Comparison of ENCODE assay signal across 15 cellular contexts in genomic region chr3:152083058-152083457, GRCh38.
DNase-seq lines count a peak whose midpoint lies in the region; ATAC-seq and TF ChIP-seq lines count a peak whose summit lies in the region.
"Had no signal": no experiment of that assay in that cellular context is flagged by ENCODE, and none has a peak within 500 bp of the region (broad histone marks: within the 10 kb centered on the region; RNA-seq: fewer than 3 reads in every experiment).

No MANE protein-coding gene starts in this region.

- TF ChIP-seq CTCF in HCT116 (IDR thresholded peaks at IDR 0.05 in 2 of 3, conservative IDR thresholded peaks at IDR 0.05 in 1 of 3; ENCODE audit: borderline replicate concordance in 1 of 3, insufficient read depth in 1 of 3, low read depth in 2 of 3, low read length in 2 of 3) (no peak), neural cell (IDR thresholded peaks at IDR 0.05; ENCODE audit: poor library complexity, severe bottlenecking) (no peak), Caco-2 (IDR thresholded peaks at IDR 0.05; ENCODE audit: insufficient read depth in 1 of 2, low read depth in 1 of 2, low read length in 1 of 2, severe bottlenecking in 1 of 2, unreplicated experiment in 1 of 2) (no peak)

- no peak overlapping the region for H3K9ac ChIP-seq in HCT116 (ENCODE audit: low read length)
- H3K9ac ChIP-seq in neural cell (ENCODE audit: low read length), result no peak overlapping the region
- H3K9ac ChIP-seq: KMS-11 had no signal

- H3K27me3 ChIP-seq in HCT116 (ENCODE audit: insufficient read depth, low read length) (no peaks in the 10 kb centered on the region), neural cell (ENCODE audit: insufficient read depth, low read depth, low read length) (no peaks in the 10 kb centered on the region), Caco-2 (replicated peaks; ENCODE audit: control insufficient read depth, insufficient read depth, low read length) (no peaks in the 10 kb centered on the region)
- H3K27me3 ChIP-seq: BE2C had no signal

- H3K4me3 Mint-ChIP-seq in Caco-2 (ENCODE audit: unreplicated experiment), result no peak overlapping the region
- H3K4me3 Mint-ChIP-seq: CD8-positive, alpha-beta T cell had no signal

- H3K27ac ChIP-seq in HCT116 (ENCODE audit: low read depth, low read length) (no peak overlapping the region), neural cell (ENCODE audit: low read length) (peak overlapping the region; percentile 66)
- H3K27ac ChIP-seq: KMS-11 had no signal

- POLR2A ChIA-PET in HCT116 (lab: Charles Lee) (no interaction called here), Caco-2 (lab: Charles Lee) (no interaction called here)

- intact Hi-C loops in HCT116 (cut with micrococcal nuclease), result no loop called here
- intact Hi-C loops in Caco-2 (cut with micrococcal nuclease; ENCODE audit: unreplicated experiment), result no loop called here

- DNase-seq in HCT116 (ENCODE audit: low read depth, low spot score) (no peak), NCI-H187 treated with DMSO at 0.1 percent for 48 hours (lab: John Stamatoyannopoulos, UW) (peak; percentile 76), NCI-H69 (lab: John Stamatoyannopoulos, UW) (peak; percentile 92), Caco-2 (no peak), left lobe of liver (ENCODE audit: low spot score) (no peak), kidney tubule cell (ENCODE audit: low spot score) (no peak)
- DNase-seq: BE2C; CD8-positive, alpha-beta T cell; GOT3; NCI-H526 had no signal

- RAD21 ChIA-PET in HCT116 (lab: Charles Lee; ENCODE audit: low non-redundant PET in 1 of 2, low total read pairs in 2 of 2, uncharacterized antibody in 2 of 2, unreplicated experiment in 2 of 2), result no interaction called here

- BruUV-seq in HCT116 (replicated peaks; lab: Mats Ljungman, UMichigan) (no TSS peak), Caco-2 (replicated peaks; lab: Mats Ljungman, UMichigan) (no TSS peak)

- ATAC-seq in HCT116, result no peak
- ATAC-seq in left lobe of liver, result no peak
- ATAC-seq: CD8-positive, alpha-beta T cell; Panc1; Right ventricle myocardium inferior; SK-N-SH treated with all-trans-retinoic acid at 6 μM for 48 hours had no signal

- no peak overlapping the region for H3K27ac Mint-ChIP-seq in Caco-2 (ENCODE audit: unreplicated experiment)
- H3K27ac Mint-ChIP-seq: CD8-positive, alpha-beta T cell had no signal

- H3K36me3 ChIP-seq in HCT116 (ENCODE audit: control insufficient read depth in 1 of 2, insufficient read depth in 2 of 2, low read length in 2 of 2) (no peaks in the 10 kb centered on the region), neural cell (ENCODE audit: insufficient read depth, low read length) (no peaks in the 10 kb centered on the region), Caco-2 (ENCODE audit: control insufficient read depth, insufficient read depth, low read length) (no peaks in the 10 kb centered on the region)
- H3K36me3 ChIP-seq: BE2C had no signal

- CTCF ChIA-PET in HCT116 (lab: Charles Lee), result no interaction called here
- CTCF ChIA-PET in Caco-2 (lab: Charles Lee), result no interaction called here

- no peaks in the 10 kb centered on the region for H3K9me3 ChIP-seq in HCT116 (ENCODE audit: control insufficient read depth in 1 of 2, insufficient read depth in 1 of 2, low read depth in 1 of 2, low read length in 2 of 2)
- H3K9me3 ChIP-seq in neural cell (ENCODE audit: low read length), result no peaks in the 10 kb centered on the region
- no peaks in the 10 kb centered on the region for H3K9me3 ChIP-seq in Caco-2
- H3K9me3 ChIP-seq: BE2C had no signal

- peaks cover 5% of the 10 kb centered on the region for H3K4me1 Mint-ChIP-seq in Caco-2 (ENCODE audit: low read depth, unreplicated experiment)

- H3K36me3 Mint-ChIP-seq in Caco-2 (ENCODE audit: insufficient read depth, unreplicated experiment), result no peaks in the 10 kb centered on the region
- H3K36me3 Mint-ChIP-seq: CD8-positive, alpha-beta T cell had no signal

- TF ChIP-seq POLR2A in HCT116 (IDR thresholded peaks at IDR 0.05; ENCODE audit: borderline replicate concordance, extremely low read depth, insufficient read depth, insufficient read length), result no peak

- H3K9me3 Mint-ChIP-seq in Caco-2 (ENCODE audit: unreplicated experiment), result peaks cover 16% of the 10 kb centered on the region

- H4K20me1 ChIP-seq in HCT116 (ENCODE audit: insufficient read depth), result no peaks in the 10 kb centered on the region
- no peaks in the 10 kb centered on the region for H4K20me1 ChIP-seq in neural cell (ENCODE audit: insufficient read depth)

- no peaks in the 10 kb centered on the region for H3K27me3 Mint-ChIP-seq in Caco-2 (ENCODE audit: insufficient read depth, unreplicated experiment)

- H3K9me2 ChIP-seq in HCT116 (ENCODE audit: insufficient read depth) (no peaks in the 10 kb centered on the region; the same call in 1 of the 2 replicates), neural cell (ENCODE audit: insufficient read depth, low read length) (no peaks in the 10 kb centered on the region)

- TF ChIP-seq RAD21 in HCT116 (IDR thresholded peaks at IDR 0.05; ENCODE audit: low read depth) (no peak), neural cell (conservative IDR thresholded peaks at IDR 0.05) (no peak)

- no peak overlapping the region for H3K4me2 ChIP-seq in HCT116 (ENCODE audit: low read length)
- H3K4me2 ChIP-seq in neural cell (ENCODE audit: low read length), result no peak overlapping the region
- H3K4me2 ChIP-seq: KMS-11 had no signal

- H3K79me2 ChIP-seq in HCT116 (ENCODE audit: insufficient read depth, low read length) (no peaks in the 10 kb centered on the region), neural cell (replicated peaks; ENCODE audit: insufficient read depth, low read length) (no peaks in the 10 kb centered on the region)

- H2AFZ ChIP-seq in HCT116 (ENCODE audit: low read depth, low read length, poor library complexity, severe bottlenecking) (peak overlapping the region; percentile 69), neural cell (ENCODE audit: low read depth, low read length) (peak overlapping the region; percentile 1)

- H3K4me3 ChIP-seq in HCT116 (replicated peaks in 1 of 2; ENCODE audit: low read depth in 1 of 2, low read length in 2 of 2) (no peak overlapping the region), neural cell (ENCODE audit: low read length) (no peak overlapping the region), Caco-2 (ENCODE audit: low read depth, low read length) (no peak overlapping the region)

- H3K4me1 ChIP-seq in HCT116 (ENCODE audit: control insufficient read depth in 1 of 2, insufficient read depth in 2 of 2, low read length in 2 of 2), result no peaks in the 10 kb centered on the region
- H3K4me1 ChIP-seq in Caco-2, result 0 out of 2 replicates have a peak, but pooled peaks cover 7% of the 10 kb centered on the region
- H3K4me1 ChIP-seq: BE2C had no signal

- peak; percentile 92 for TF ChIP-seq EP300 in neural cell (conservative IDR thresholded peaks at IDR 0.05; ENCODE audit: poor library complexity, severe bottlenecking)

- H3F3A ChIP-seq in neural cell (ENCODE audit: insufficient read depth, low read length, poor library complexity, severe bottlenecking), result peaks cover 7% of the 10 kb centered on the region

TF ChIP-seq in HCT116, 20 proteins besides CTCF, POLR2A, EP300 and RAD21 (continues in another document):
- TF ChIP-seq EGR1 (IDR thresholded peaks at IDR 0.05; ENCODE audit: low read depth) (no peak), ZNF274 (IDR thresholded peaks at IDR 0.05; ENCODE audit: low read depth, low read length) (no peak), EZH2 (IDR thresholded peaks at IDR 0.05) (no peak)

TF ChIP-seq in neural cell, 6 proteins besides CTCF, POLR2A, EP300 and RAD21:
- peak; percentile 91 for TF ChIP-seq POLR2AphosphoS5 (IDR thresholded peaks at IDR 0.05)
- TF ChIP-seq MXI1 (conservative IDR thresholded peaks at IDR 0.05; ENCODE audit: poor library complexity, severe bottlenecking), result no peak
- TF ChIP-seq EZH2 (IDR thresholded peaks at IDR 0.05; ENCODE audit: borderline replicate concordance, insufficient read depth, low read length, poor library complexity, severe bottlenecking), result no peak
- TF ChIP-seq TAF1 (IDR thresholded peaks at IDR 0.05; ENCODE audit: low read depth), result no peak
- peak; percentile 68 for TF ChIP-seq REST (IDR thresholded peaks at IDR 0.05; ENCODE audit: borderline replicate concordance)
- peak; percentile 17 for TF ChIP-seq SMC3 (conservative IDR thresholded peaks at IDR 0.05; ENCODE audit: poor library complexity)

Comparison
In these comparisons a context has a peak if more than half of its experiments do, and no peak if none do; other contexts are left out.
1. DNase-seq: peak in NCI-H187 treated with DMSO at 0.1 percent for 48 hours (single experiment) and NCI-H69 (single experiment); none in HCT116 (single experiment), Caco-2 (0 of 2), left lobe of liver (single experiment) and kidney tubule cell (single experiment).